In the genomic region with DNA sequence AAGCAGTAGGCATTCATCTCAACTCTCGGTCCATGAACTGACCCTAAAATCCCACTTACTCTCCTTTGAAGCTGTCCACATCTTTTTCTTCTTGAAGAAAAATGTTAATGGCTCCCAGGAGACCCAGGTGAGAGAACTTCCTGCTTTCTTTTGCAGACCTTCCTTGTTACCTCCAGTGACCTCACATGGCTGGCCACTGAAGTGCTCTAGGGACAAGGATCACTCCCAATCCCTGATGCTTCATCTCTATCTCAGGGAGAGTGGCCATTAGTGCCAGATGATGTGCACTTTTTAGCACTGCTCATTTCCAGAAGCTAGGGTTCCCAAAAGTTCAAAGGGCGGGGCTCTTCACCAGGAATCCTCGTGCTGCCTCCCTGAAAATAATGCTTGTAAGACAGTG, we compare ENCODE assay signal across 28 cellular contexts. TPM values are rescaled to one million over a fixed set of nuclear protein-coding genes. Genes with fewer than 3 reads are reported as not detected.
DNase-seq lines count a peak whose midpoint lies in the region; ATAC-seq, FAIRE-seq and TF ChIP-seq lines count a peak whose summit lies in the region.
"Had no signal": no experiment of that assay in that cellular context is flagged by ENCODE, and none has a peak within 500 bp of the region (broad histone marks: within the 10 kb centered on the region; RNA-seq: fewer than 3 reads in every experiment).

No MANE protein-coding gene starts in this region.

- H3K36me3 Mint-ChIP-seq in brain: peaks cover 20% of the 10 kb centered on the region
- H3K36me3 Mint-ChIP-seq: activated naive CD4-positive, alpha-beta T cell treated with anti-CD3 and anti-CD28 coated beads, Interleukin-2, amount 50 U/mL, for 24 hours; CD4-positive, CD25-positive, alpha-beta regulatory T cell; immature natural killer cell had no signal

- peak; percentile 17 for DNase-seq in NCI-H69 (lab: John Stamatoyannopoulos, UW)
- no peak for DNase-seq in thoracic aorta (ENCODE audit: low spot score)
- no peak for DNase-seq in medulla oblongata (ENCODE audit: extremely low spot score)
- no peak for DNase-seq in HTR-8/SVneo (ENCODE audit: insufficient read length, low spot score)
- DNase-seq: activated CD4-positive, alpha-beta T cell treated with anti-CD3 and anti-CD28 coated beads, Interleukin-2, amount 50 U/mL, for 48 hours; activated CD4-positive, CD25-positive, alpha-beta regulatory T cell; activated CD8-positive, alpha-beta memory T cell treated with anti-CD3 and anti-CD28 coated beads, Interleukin-2, amount 50 U/mL, for 4 hours; anterior cingulate cortex; CD4-positive, CD25-positive, alpha-beta regulatory T cell; cerebellar nuclear complex; immature natural killer cell; KG1; NCI-H1436 treated with DMSO at 0.1 percent for 48 hours; NCI-H510A; PC-3; SHP77 treated with DMSO at 0.1 percent for 48 hours; testis had no signal

- peak overlapping the region in 1 of 5 experiments; percentile 70 for H3K4me3 Mint-ChIP-seq in brain
- H3K4me3 Mint-ChIP-seq: activated naive CD4-positive, alpha-beta T cell treated with anti-CD3 and anti-CD28 coated beads, Interleukin-2, amount 50 U/mL, for 24 hours; immature natural killer cell had no signal

- ATAC-seq in thoracic aorta (ENCODE audit: insufficient number of reproducible peaks, low FRiP score, low read depth): no peak
- no peak for ATAC-seq in GM19452 (IDR thresholded peaks at IDR 0.05; ENCODE audit: unreplicated experiment)
- no peak for ATAC-seq in GM18502 (IDR thresholded peaks at IDR 0.05; ENCODE audit: poor library complexity, unreplicated experiment)
- ATAC-seq: PC-3 had no signal

- peak overlapping the region; percentile 16 for H3K27ac ChIP-seq in muscle layer of colon (ENCODE audit: low read depth, low read length)
- H3K27ac ChIP-seq in thoracic aorta: peak overlapping the region; percentile 68 to 88
- H3K27ac ChIP-seq: neutrophil, skin epidermis had no signal

- H3K27me3 Mint-ChIP-seq in brain: peaks cover 5% of the 10 kb centered on the region

- TF ChIP-seq CTCF in brain (conservative IDR thresholded peaks at IDR 0.05) (no peak), thoracic aorta (IDR thresholded peaks at IDR 0.05) (no peak)

- H3K27me3 ChIP-seq in muscle layer of colon (ENCODE audit: control insufficient read depth in 1 of 2, insufficient read depth in 2 of 2, low read length in 2 of 2): no peaks in the 10 kb centered on the region
- H3K27me3 ChIP-seq in thoracic aorta (replicated peaks; ENCODE audit: insufficient read depth): no peaks in the 10 kb centered on the region
- H3K27me3 ChIP-seq: hepatocyte, testis had no signal

- no peaks in the 10 kb centered on the region for H3K9me3 Mint-ChIP-seq in brain
- H3K9me3 Mint-ChIP-seq: activated naive CD4-positive, alpha-beta T cell treated with anti-CD3 and anti-CD28 coated beads, Interleukin-2, amount 50 U/mL, for 24 hours; CD4-positive, CD25-positive, alpha-beta regulatory T cell; immature natural killer cell had no signal

- H3K4me3 ChIP-seq in muscle layer of colon (ENCODE audit: low read depth in 1 of 2, low read length in 2 of 2) (no peak overlapping the region), thoracic aorta (no peak overlapping the region)
- H3K4me3 ChIP-seq: hepatocyte, lung, prostate gland, skin epidermis, testis had no signal

- H3K27ac Mint-ChIP-seq in brain: peak overlapping the region in 3 of 5 experiments; percentile 59 to 64 (median 61)
- H3K27ac Mint-ChIP-seq: activated naive CD4-positive, alpha-beta T cell treated with anti-CD3 and anti-CD28 coated beads, Interleukin-2, amount 50 U/mL, for 24 hours; immature natural killer cell had no signal

- no peaks in the 10 kb centered on the region for H3K9me3 ChIP-seq in muscle layer of colon (ENCODE audit: low read length)
- H3K9me3 ChIP-seq in thoracic aorta: no peaks in the 10 kb centered on the region
- H3K9me3 ChIP-seq: neutrophil, prostate gland, testis had no signal

- no peak overlapping the region for H3K9ac ChIP-seq in muscle layer of colon (ENCODE audit: low read length)

- H3K4me1 Mint-ChIP-seq in brain: peaks cover 100% of the 10 kb centered on the region
- H3K4me1 Mint-ChIP-seq: activated naive CD4-positive, alpha-beta T cell treated with anti-CD3 and anti-CD28 coated beads, Interleukin-2, amount 50 U/mL, for 24 hours; CD4-positive, CD25-positive, alpha-beta regulatory T cell; immature natural killer cell had no signal

- FAIRE-seq in HTR-8/SVneo (lab: Jason Lieb, UNC): no peak
- FAIRE-seq: H1 had no signal

- H3K36me3 ChIP-seq in muscle layer of colon (ENCODE audit: insufficient read depth, low read length): no peaks in the 10 kb centered on the region
- no peaks in the 10 kb centered on the region for H3K36me3 ChIP-seq in thoracic aorta
- H3K36me3 ChIP-seq: neutrophil, prostate gland had no signal

- H3K4me1 ChIP-seq in muscle layer of colon (ENCODE audit: insufficient read depth, low read length): peaks cover 57% of the 10 kb centered on the region
- peaks cover 36 to 72% of the 10 kb centered on the region in 2 donors for H3K4me1 ChIP-seq in thoracic aorta (ENCODE audit: control insufficient read depth in 1 of 2, low read depth in 2 of 2)
- H3K4me1 ChIP-seq: prostate gland had no signal

RNA-seq across cellular contexts. Expression of a gene that starts 16.2 kb away (rescaled TPM):
- 5.7 TPM for polyA plus RNA-seq in brain (ENCODE audit: insufficient read depth, low read depth, low replicate concordance)
- total RNA-seq in thoracic aorta: 10 to 100 TPM; 30.2 to 62.2 TPM
